In genomic region chr14:101789222-101789621, GRCh38 we compare ENCODE assay signal across 1 cellular context.
TF ChIP-seq lines count a peak whose summit lies in the region.

No MANE protein-coding gene starts in this region.

TF ChIP-seq in K562, 482 proteins besides CTCF, POLR2A, EP300 and RAD21:
- TF ChIP-seq MAFG (tag; conservative IDR thresholded peaks at IDR 0.05): peak; percentile 61
- TF ChIP-seq MAFF (IDR thresholded peaks at IDR 0.05; ENCODE audit: low read length): peak; percentile 57; the same call in 1 of the 2 replicates
- peak; percentile 78 for TF ChIP-seq NFIC (IDR thresholded peaks at IDR 0.05)
- TF ChIP-seq PHTF2 (CRISPR knock-in tag; IDR thresholded peaks at IDR 0.05): no peak
- TF ChIP-seq POU5F1 (IDR thresholded peaks at IDR 0.05; ENCODE audit: borderline replicate concordance, low read depth, low read length, partially characterized antibody): no peak
- no peak for TF ChIP-seq NR2C2 (CRISPR knock-in tag; IDR thresholded peaks at IDR 0.05)
- no peak for TF ChIP-seq NR2C2 (tag; IDR thresholded peaks at IDR 0.05)
- no peak for TF ChIP-seq CHD1 (IDR thresholded peaks at IDR 0.05; ENCODE audit: low read length)
- no peak for TF ChIP-seq TAF9B (IDR thresholded peaks at IDR 0.05; ENCODE audit: partially characterized antibody)
- peak; percentile 74 for TF ChIP-seq C11orf30 (IDR thresholded peaks at IDR 0.05; ENCODE audit: low read depth)
- no peak for TF ChIP-seq ZNF609 (CRISPR knock-in tag; IDR thresholded peaks at IDR 0.05; ENCODE audit: borderline replicate concordance)
- TF ChIP-seq MLX (CRISPR knock-in tag; conservative IDR thresholded peaks at IDR 0.05): no peak
- no peak for TF ChIP-seq EZH2 (IDR thresholded peaks at IDR 0.05; ENCODE audit: borderline replicate concordance, low read depth, low read length)
- TF ChIP-seq EHMT2 (IDR thresholded peaks at IDR 0.05): no peak
- no peak for TF ChIP-seq ATF3 (IDR thresholded peaks at IDR 0.05)
- no peak for TF ChIP-seq ATF3 (CRISPR knock-in tag; conservative IDR thresholded peaks at IDR 0.05)
- TF ChIP-seq ZFPM2 (CRISPR knock-in tag; IDR thresholded peaks at IDR 0.05): no peak
- TF ChIP-seq JUN (IDR thresholded peaks at IDR 0.05; ENCODE audit: borderline replicate concordance, low read depth, low read length): no peak
- no peak for TF ChIP-seq JUN (CRISPR knock-in tag; IDR thresholded peaks at IDR 0.05; ENCODE audit: borderline replicate concordance)
- no peak for TF ChIP-seq E2F5 (CRISPR knock-in tag; IDR thresholded peaks at IDR 0.05)
- TF ChIP-seq ATF1 (CRISPR knock-in tag; IDR thresholded peaks at IDR 0.05): no peak
- no peak for TF ChIP-seq ATF1 (tag; IDR thresholded peaks at IDR 0.05)
- TF ChIP-seq XRCC3 (IDR thresholded peaks at IDR 0.05): no peak
- TF ChIP-seq RBM22 (IDR thresholded peaks at IDR 0.05; ENCODE audit: low read depth, low read length, poor library complexity, severe bottlenecking): no peak
- no peak for TF ChIP-seq ZNF695 (CRISPR knock-in tag; IDR thresholded peaks at IDR 0.05)
- TF ChIP-seq HNRNPLL (IDR thresholded peaks at IDR 0.05; ENCODE audit: low read depth, low read length, poor library complexity, severe bottlenecking): no peak
- TF ChIP-seq MCM7 (IDR thresholded peaks at IDR 0.05): no peak
- peak; percentile 89 for TF ChIP-seq ZNF316 (IDR thresholded peaks at IDR 0.05)
- TF ChIP-seq ZBTB11 (CRISPR knock-in tag; IDR thresholded peaks at IDR 0.05): no peak
- TF ChIP-seq POLR3G (IDR thresholded peaks at IDR 0.05; ENCODE audit: extremely low read depth, insufficient read length, insufficient replicate concordance): no peak
- TF ChIP-seq SMAD3 (CRISPR knock-in tag; conservative IDR thresholded peaks at IDR 0.05): no peak
- no peak for TF ChIP-seq HOMEZ (CRISPR knock-in tag; IDR thresholded peaks at IDR 0.05)
- no peak for TF ChIP-seq NELFE (IDR thresholded peaks at IDR 0.05; ENCODE audit: insufficient read depth, insufficient read length)
- no peak for TF ChIP-seq NR3C1 (CRISPR knock-in tag; IDR thresholded peaks at IDR 0.05)
- TF ChIP-seq SREBF1 (IDR thresholded peaks at IDR 0.05; ENCODE audit: borderline replicate concordance, low read depth, low read length): no peak
- TF ChIP-seq ZNF124 (CRISPR knock-in tag; IDR thresholded peaks at IDR 0.05): no peak
- no peak for TF ChIP-seq ZNF764 (CRISPR knock-in tag; IDR thresholded peaks at IDR 0.05; ENCODE audit: low read depth)
- TF ChIP-seq CEBPG (CRISPR knock-in tag; IDR thresholded peaks at IDR 0.05): no peak
- TF ChIP-seq CEBPG (tag; conservative IDR thresholded peaks at IDR 0.05 in 1 of 2, IDR thresholded peaks at IDR 0.05 in 1 of 2): no peak
- no peak for TF ChIP-seq ETV5 (CRISPR knock-in tag; IDR thresholded peaks at IDR 0.05; ENCODE audit: low read depth)
- TF ChIP-seq STAG1 (CRISPR knock-in tag; IDR thresholded peaks at IDR 0.05; ENCODE audit: borderline replicate concordance): no peak
- TF ChIP-seq MAFK (IDR thresholded peaks at IDR 0.05; ENCODE audit: low read length): peak; percentile 55; the same call in 1 of the 2 replicates
- TF ChIP-seq ZNF511 (CRISPR knock-in tag; IDR thresholded peaks at IDR 0.05): no peak
